9 cellular contexts compared by ENCODE assay signal in genomic region chr10:63554666-63555065, GRCh38. TPM values are rescaled to one million over a fixed set of nuclear protein-coding genes. Genes with fewer than 3 reads are reported as not detected.
DNase-seq lines count a peak whose midpoint lies in the region; ATAC-seq, FAIRE-seq and TF ChIP-seq lines count a peak whose summit lies in the region.
"Had no signal": no experiment of that assay in that cellular context is flagged by ENCODE, and none has a peak within 500 bp of the region (broad histone marks: within the 10 kb centered on the region; RNA-seq: fewer than 3 reads in every experiment).

No MANE protein-coding gene starts in this region.

- peak in 7 of 10 experiments; percentile 2 to 39 (median 11) for DNase-seq in CD4-positive, alpha-beta T cell
- DNase-seq in GM20000 (ENCODE audit: low spot score) (peak; percentile 40), KG1 (lab: John Stamatoyannopoulos, UW) (peak; percentile 18), left colon (peak; percentile 24 to 27), NCI-H1930 (lab: John Stamatoyannopoulos, UW) (no peak), DMS 273 (lab: John Stamatoyannopoulos, UW; ENCODE audit: unreplicated experiment) (no peak), frontal cortex (ENCODE audit: low spot score in 2 of 2) (no peak)
- peak; percentile 26 to 28 for DNase-seq in activated T-cell treated with anti-CD3 and anti-CD28 coated beads, Interleukin-2, amount 50 U/mL, for 48 hours
- DNase-seq: left cardiac atrium had no signal

- H3K4me3 Mint-ChIP-seq in CD4-positive, alpha-beta T cell = peak overlapping the region; percentile 26

- intact Hi-C loops in CD4-positive, alpha-beta T cell (cut with DNase I, micrococcal nuclease) = loop anchor here in 1 of 2 experiments (5.0 kb wide), 1 partner anchor 37 kb away; no protein-coding TSS in a partner anchor
- intact Hi-C loops in left colon (cut with DNase I, micrococcal nuclease) = no loop called here

- no peaks in the 10 kb centered on the region for H3K9me3 Mint-ChIP-seq in CD4-positive, alpha-beta T cell

- no peak overlapping the region for H3K27ac ChIP-seq in CD4-positive, alpha-beta T cell (ENCODE audit: low read depth, low read length)

- no peaks in the 10 kb centered on the region for H3K36me3 Mint-ChIP-seq in CD4-positive, alpha-beta T cell (ENCODE audit: low read depth)

- peaks cover 29% of the 10 kb centered on the region for H3K4me1 Mint-ChIP-seq in CD4-positive, alpha-beta T cell (ENCODE audit: low read depth)

- peak overlapping the region; percentile 39 for H3K27ac Mint-ChIP-seq in CD4-positive, alpha-beta T cell

- POLR2A ChIA-PET in CD4-positive, alpha-beta T cell (lab: Charles Lee) = interaction anchor here (1.5 kb wide), 1 partner anchor 32 kb away, joined by 3 read pairs; no protein-coding TSS in a partner anchor

- no peak for FAIRE-seq in frontal cortex (lab: Jason Lieb, UNC)

- CTCF ChIA-PET in CD4-positive, alpha-beta T cell (lab: Charles Lee) = no interaction called here

- TF ChIP-seq CTCF in CD4-positive, alpha-beta T cell (IDR thresholded peaks at IDR 0.05) = no peak
- TF ChIP-seq CTCF in GM20000 (IDR thresholded peaks at IDR 0.05; ENCODE audit: extremely low read depth, missing control alignments) = no peak

- H3K27me3 Mint-ChIP-seq in CD4-positive, alpha-beta T cell = no peaks in the 10 kb centered on the region

- H3K27me3 ChIP-seq in CD4-positive, alpha-beta T cell (ENCODE audit: control insufficient read depth, insufficient read depth, low read length) = no peaks in the 10 kb centered on the region

- no peaks in the 10 kb centered on the region for H3K9me3 ChIP-seq in CD4-positive, alpha-beta T cell (ENCODE audit: control insufficient read depth, low read length)

- ATAC-seq in CD4-positive, alpha-beta T cell (ENCODE audit: poor library complexity) = peak; percentile 96
- ATAC-seq in left colon = peak; percentile 22

RNA-seq across cellular contexts. Expression of gene REEP3, which starts 33.5 kb away (rescaled TPM):
- total RNA-seq in CD4-positive, alpha-beta T cell = 1 to 10 TPM; 3.2 to 6.1 TPM
- total RNA-seq in left colon (10 to 100 TPM; 44.8 to 56.4 TPM), frontal cortex (17.9 TPM)

Comparison
In these comparisons a context has a peak if more than half of its experiments do, and no peak if none do; other contexts are left out.
1. DNase-seq: peak in CD4-positive, alpha-beta T cell (7 of 10), GM20000 (single experiment), KG1 (single experiment), activated T-cell treated with anti-CD3 and anti-CD28 coated beads, Interleukin-2, amount 50 U/mL, for 48 hours (2 of 2) and left colon (2 of 2); none in NCI-H1930 (0 of 2), DMS 273 (single experiment) and frontal cortex (0 of 2).